In genomic region chr2:61371027-61371426, GRCh38 we compare ENCODE assay signal across 16 cellular contexts.
"Had no signal": no experiment of that assay in that cellular context is flagged by ENCODE, and none has a peak within 500 bp of the region (broad histone marks: within the 10 kb centered on the region; RNA-seq: fewer than 3 reads in every experiment).

No MANE protein-coding gene starts in this region.

- H3K27me3 ChIP-seq: testis had no signal

- DNase-seq: activated CD4-positive, alpha-beta T cell treated with anti-CD3 and anti-CD28 coated beads, Interleukin-2, amount 10 ng/mL, durations not matched to agents 24 days and 14 days; activated effector memory CD4-positive, alpha-beta T cell treated with anti-CD3 and anti-CD28 coated beads, Interleukin-2, amount 50 U/mL, for 16 hours; activated T-cell treated with anti-CD3 and anti-CD28 coated beads, Interleukin-2, amount 50 U/mL, for 24 hours; dermis blood vessel endothelial cell; left ventricle myocardium inferior; psoas muscle; stimulated activated CD4-positive, alpha-beta T cell treated with anti-CD3 and anti-CD28 coated beads, Interleukin-2, amount 100 ng/mL, for 24 hours; T1000; testis; WERI-Rb-1 had no signal

- H3K4me1 Mint-ChIP-seq: nephron had no signal

- H3K4me3 Mint-ChIP-seq: activated CD4-positive, alpha-beta T cell treated with anti-CD3 and anti-CD28 coated beads, Interleukin-2, amount 10 ng/mL, durations not matched to agents 24 days and 14 days; activated T-cell treated with anti-CD3 and anti-CD28 coated beads, Interleukin-2, amount 50 U/mL, for 24 hours; memory B cell; nephron; stimulated activated naive CD8-positive, alpha-beta T cell treated with anti-CD3 and anti-CD28 coated beads, Interleukin-15, Interleukin-2, amounts not matched to agents 100 ng/mL and 50 ng/mL, for 24 hours had no signal

- ATAC-seq: psoas muscle, sciatic nerve had no signal

- H3K9me3 Mint-ChIP-seq: activated CD4-positive, alpha-beta T cell treated with anti-CD3 and anti-CD28 coated beads, Interleukin-2, amount 10 ng/mL, durations not matched to agents 24 days and 14 days; activated naive CD4-positive, alpha-beta T cell treated with anti-CD3 and anti-CD28 coated beads, Interleukin-2, amount 50 U/mL, for 72 hours; activated T-cell treated with anti-CD3 and anti-CD28 coated beads, Interleukin-2, amount 50 U/mL, for 24 hours; memory B cell; nephron; stimulated activated naive CD8-positive, alpha-beta T cell treated with anti-CD3 and anti-CD28 coated beads, Interleukin-15, Interleukin-2, amounts not matched to agents 100 ng/mL and 50 ng/mL, for 24 hours had no signal

- H3K27ac Mint-ChIP-seq: activated CD4-positive, alpha-beta T cell treated with anti-CD3 and anti-CD28 coated beads, Interleukin-2, amount 10 ng/mL, durations not matched to agents 24 days and 14 days; activated naive CD4-positive, alpha-beta T cell treated with anti-CD3 and anti-CD28 coated beads, Interleukin-2, amount 50 U/mL, for 72 hours; activated T-cell treated with anti-CD3 and anti-CD28 coated beads, Interleukin-2, amount 50 U/mL, for 24 hours; nephron; stimulated activated naive CD8-positive, alpha-beta T cell treated with anti-CD3 and anti-CD28 coated beads, Interleukin-15, Interleukin-2, amounts not matched to agents 100 ng/mL and 50 ng/mL, for 24 hours had no signal

- H3K4me3 ChIP-seq: left ventricle myocardium inferior, psoas muscle, testis had no signal

- H3K4me1 ChIP-seq: left ventricle myocardium inferior, psoas muscle, testis had no signal

- FAIRE-seq: keratinocyte had no signal

- H3K27ac ChIP-seq: left ventricle myocardium inferior, psoas muscle, testis, WERI-Rb-1 had no signal

- H3K27me3 Mint-ChIP-seq: activated CD4-positive, alpha-beta T cell treated with anti-CD3 and anti-CD28 coated beads, Interleukin-2, amount 10 ng/mL, durations not matched to agents 24 days and 14 days; activated T-cell treated with anti-CD3 and anti-CD28 coated beads, Interleukin-2, amount 50 U/mL, for 24 hours; memory B cell; stimulated activated naive CD8-positive, alpha-beta T cell treated with anti-CD3 and anti-CD28 coated beads, Interleukin-15, Interleukin-2, amounts not matched to agents 100 ng/mL and 50 ng/mL, for 24 hours had no signal

- H3K9me3 ChIP-seq: left ventricle myocardium inferior, psoas muscle, testis had no signal
